In genomic region chr9:121297414-121297813, GRCh38 we compare ENCODE assay signal across 15 cellular contexts. TPM values are rescaled to one million over a fixed set of nuclear protein-coding genes. Genes with fewer than 3 reads are reported as not detected.
DNase-seq lines count a peak whose midpoint lies in the region; ATAC-seq, FAIRE-seq and TF ChIP-seq lines count a peak whose summit lies in the region.
"Had no signal": no experiment of that assay in that cellular context is flagged by ENCODE, and none has a peak within 500 bp of the region (broad histone marks: within the 10 kb centered on the region; RNA-seq: fewer than 3 reads in every experiment).

No MANE protein-coding gene starts in this region.

- peaks cover 67% of the 10 kb centered on the region for H3K79me2 ChIP-seq in smooth muscle cell (ENCODE audit: low read depth)

- ATAC-seq in GM18907 (IDR thresholded peaks at IDR 0.05; ENCODE audit: unreplicated experiment) (no peak), GM19324 (IDR thresholded peaks at IDR 0.05; ENCODE audit: low FRiP score, unreplicated experiment) (no peak)
- ATAC-seq: GM12878, lower lobe of right lung had no signal

- H3K27ac ChIP-seq in esophagus muscularis mucosa (replicated peaks in 1 of 4): peak overlapping the region; percentile 93 to 99 (median 95)
- H3K27ac ChIP-seq in smooth muscle cell (ENCODE audit: low read depth): peak overlapping the region; percentile 40
- no peak overlapping the region for H3K27ac ChIP-seq in kidney (ENCODE audit: low read depth in 2 of 2, low read length in 2 of 2)
- H3K27ac ChIP-seq: SJCRH30 had no signal

- peak overlapping the region in 1 of 2 donors; percentile 31 for H3K4me3 Mint-ChIP-seq in CD14-positive monocyte

- no peaks in the 10 kb centered on the region for H3K9me3 ChIP-seq in esophagus muscularis mucosa
- H3K9me3 ChIP-seq in smooth muscle cell (replicated peaks; ENCODE audit: low read depth): no peaks in the 10 kb centered on the region
- H3K9me3 ChIP-seq in kidney (ENCODE audit: control insufficient read depth in 1 of 2, low read length in 2 of 2): no peaks in the 10 kb centered on the region
- H3K9me3 ChIP-seq: lower lobe of right lung, SJCRH30 had no signal

- H3K9ac ChIP-seq in smooth muscle cell (ENCODE audit: low read depth) (no peak overlapping the region), kidney (ENCODE audit: low read length in 2 of 2) (no peak overlapping the region)

- no peak for FAIRE-seq in kidney (lab: Jason Lieb, UNC)
- FAIRE-seq: GM12878 had no signal

- peaks cover 23 to 33% of the 10 kb centered on the region in 2 donors for H3K36me3 Mint-ChIP-seq in CD14-positive monocyte

- H3F3A ChIP-seq in smooth muscle cell (ENCODE audit: low read depth): peaks cover 7% of the 10 kb centered on the region

- H3K36me3 ChIP-seq in esophagus muscularis mucosa (peaks cover 6 to 18% (median 10%) of the 10 kb centered on the region in 4 donors), smooth muscle cell (ENCODE audit: low read depth) (peaks cover 2% of the 10 kb centered on the region), kidney (ENCODE audit: control insufficient read depth in 1 of 2, insufficient read depth in 2 of 2, low read length in 2 of 2) (peaks cover 4 to 6% of the 10 kb centered on the region in 2 donors)
- H3K36me3 ChIP-seq: SJCRH30 had no signal

- TF ChIP-seq EP300 in esophagus muscularis mucosa (IDR thresholded peaks at IDR 0.05): no peak

- peaks cover 7 to 13% (median 9%) of the 10 kb centered on the region in 3 donors for H3K27me3 Mint-ChIP-seq in CD14-positive monocyte (ENCODE audit: low read depth in 3 of 3)

- H3K4me1 ChIP-seq in esophagus muscularis mucosa (peaks cover 79 to 96% (median 93%) of the 10 kb centered on the region in 4 donors), smooth muscle cell (ENCODE audit: low read depth) (peaks cover 22% of the 10 kb centered on the region), kidney (ENCODE audit: control insufficient read depth in 1 of 2, insufficient read depth in 1 of 2, low read depth in 1 of 2, low read length in 2 of 2) (peaks cover 31 to 37% of the 10 kb centered on the region in 2 donors)
- H3K4me1 ChIP-seq: SJCRH30 had no signal

- peak overlapping the region in 6 of 7 donors; percentile 4 to 84 (median 72) for H3K27ac Mint-ChIP-seq in CD14-positive monocyte

- TF ChIP-seq CTCF in CD14-positive monocyte (IDR thresholded peaks at IDR 0.05): no peak
- no peak for TF ChIP-seq CTCF in esophagus muscularis mucosa (IDR thresholded peaks at IDR 0.05)
- TF ChIP-seq CTCF in smooth muscle cell (IDR thresholded peaks at IDR 0.05; ENCODE audit: borderline replicate concordance, insufficient read depth, poor library complexity, severe bottlenecking): no peak
- no peak for TF ChIP-seq CTCF in kidney (IDR thresholded peaks at IDR 0.05; ENCODE audit: borderline replicate concordance, extremely low read depth, insufficient read depth)

- H3K27me3 ChIP-seq in esophagus muscularis mucosa (no peaks in the 10 kb centered on the region), smooth muscle cell (ENCODE audit: low read depth) (no peaks in the 10 kb centered on the region)
- H3K27me3 ChIP-seq: SJCRH30 had no signal

- TF ChIP-seq POLR2A in esophagus muscularis mucosa (IDR thresholded peaks at IDR 0.05; ENCODE audit: low read depth): no peak

- peaks cover 99% of the 10 kb centered on the region for H4K20me1 ChIP-seq in smooth muscle cell (ENCODE audit: low read depth)

- no peak overlapping the region for H3K4me3 ChIP-seq in esophagus muscularis mucosa
- H3K4me3 ChIP-seq in smooth muscle cell: no peak overlapping the region
- no peak overlapping the region for H3K4me3 ChIP-seq in kidney (ENCODE audit: low read length in 2 of 2)
- H3K4me3 ChIP-seq: GM12878, lower lobe of right lung, SJCRH30 had no signal

- no peaks in the 10 kb centered on the region for H3K9me3 Mint-ChIP-seq in CD14-positive monocyte

- intact Hi-C loops in CD14-positive monocyte (cut with micrococcal nuclease): no loop called here
- intact Hi-C loops in esophagus muscularis mucosa (cut with DNase I): no loop called here
- intact Hi-C loops in kidney (cut with DNase I): no loop called here

- 21% methylated on average over 3 of the region's 3 CpGs for WGBS in esophagus muscularis mucosa
- 66% methylated on average over 3 of the region's 3 CpGs for WGBS in smooth muscle cell (ENCODE audit: low lambda C conversion rate)

- DNase-seq in CD14-positive monocyte (ENCODE audit: low spot score): no peak
- DNase-seq in MV-4-11 (lab: John Stamatoyannopoulos, UW): peak; percentile 72
- no peak for DNase-seq in esophagus muscularis mucosa (ENCODE audit: extremely low spot score)
- no peak for DNase-seq in smooth muscle cell (lab: John Stamatoyannopoulos, UW; ENCODE audit: unreplicated experiment)
- DNase-seq in medulla oblongata (ENCODE audit: extremely low spot score): no peak
- DNase-seq in kidney: no peak
- DNase-seq: activated naive CD4-positive, alpha-beta T cell; lower lobe of right lung; NCI-H187; NCI-H69; SJCRH30; stimulated activated CD4-positive, alpha-beta T cell treated with anti-CD3 and anti-CD28 coated beads, Interleukin-15, amount 100 ng/mL, for 24 hours had no signal

- H3K4me1 Mint-ChIP-seq in CD14-positive monocyte: peaks cover 47% of the 10 kb centered on the region

- H3K4me2 ChIP-seq in smooth muscle cell: no peak overlapping the region

- H2AFZ ChIP-seq in smooth muscle cell (ENCODE audit: low read depth): no peak overlapping the region

RNA-seq across cellular contexts. Expression of gene GSN, which starts 29.5 kb away (rescaled TPM):
- polyA plus RNA-seq in CD14-positive monocyte (100 to 1,000 TPM in 1 of 2 donors, 10 to 100 TPM in 1; 95.8 to 187 TPM), smooth muscle cell (529 and 685 TPM in 2 replicates), kidney (ENCODE audit: insufficient read depth, low read depth, low replicate concordance) (235 TPM)
- total RNA-seq in esophagus muscularis mucosa (1,000 to 10,000 TPM; 2,509 to 3,811 (median 3,170) TPM), smooth muscle cell (337 and 430 TPM in 2 replicates), kidney (511 TPM)

Comparison
In these comparisons a context has a peak if more than half of its experiments do, and no peak if none do; other contexts are left out.
1. H3K27ac ChIP-seq: peak in esophagus muscularis mucosa (4 of 4) and smooth muscle cell (single experiment); none in kidney (0 of 2).